In genomic region chr1:31739281-31739853, GRCh38 we compare ENCODE assay signal across 10 cellular contexts. TPM values are rescaled to one million over a fixed set of nuclear protein-coding genes. Genes with fewer than 3 reads are reported as not detected.
DNase-seq lines count a peak whose midpoint lies in the region; ATAC-seq and TF ChIP-seq lines count a peak whose summit lies in the region.
"Had no signal": no experiment of that assay in that cellular context is flagged by ENCODE, and none has a peak within 500 bp of the region (broad histone marks: within the 10 kb centered on the region; RNA-seq: fewer than 3 reads in every experiment).

No MANE protein-coding gene starts in this region.

- H3K9me3 ChIP-seq in vagina (no peaks in the 10 kb centered on the region), ascending aorta (no peaks in the 10 kb centered on the region)

- CTCF ChIA-PET in activated CD8-positive, alpha-beta memory T cell treated with anti-CD3 and anti-CD28 coated beads, Interleukin-2, amount 10 ng/mL, durations not matched to agents 7 days and 5 days (lab: Charles Lee), result interaction anchor here (0.8 to 1.4 kb wide), 2 partner anchors 28 to 50 kb away, joined by 3 read pairs; no protein-coding TSS in a partner anchor

- DNase-seq in NCI-H82 (lab: John Stamatoyannopoulos, UW), result peak; percentile 26
- DNase-seq in NCI-H82 treated with DMSO at 0.1 percent for 48 hours (lab: John Stamatoyannopoulos, UW; ENCODE audit: unreplicated experiment), result no peak
- peak; percentile 64 for DNase-seq in activated CD8-positive, alpha-beta memory T cell treated with anti-CD3 and anti-CD28 coated beads, Interleukin-2, amount 10 ng/mL, durations not matched to agents 7 days and 5 days
- DNase-seq in foreskin keratinocyte, result peak in 1 of 2 donors; percentile 69
- peak; percentile 38 for DNase-seq in stimulated activated naive CD4-positive, alpha-beta T cell treated with Interleukin-2 at 50 U/mL for 16 hours (lab: John Stamatoyannopoulos, UW)
- DNase-seq in vagina (ENCODE audit: extremely low spot score in 2 of 2), result no peak
- no peak for DNase-seq in AML-193 (lab: John Stamatoyannopoulos, UW)
- no peak for DNase-seq in ascending aorta (ENCODE audit: low spot score in 2 of 2)

- H3K27me3 Mint-ChIP-seq in activated CD8-positive, alpha-beta memory T cell treated with anti-CD3 and anti-CD28 coated beads, Interleukin-2, amount 10 ng/mL, durations not matched to agents 7 days and 5 days, result no peaks in the 10 kb centered on the region

- H3K4me3 ChIP-seq in vagina (no peak overlapping the region), ascending aorta (no peak overlapping the region)

- no peak for TF ChIP-seq POLR2A in vagina (IDR thresholded peaks at IDR 0.05)

- H3K27me3 ChIP-seq in foreskin keratinocyte (no peaks in the 10 kb centered on the region), vagina (no peaks in the 10 kb centered on the region), ascending aorta (no peaks in the 10 kb centered on the region)

- ATAC-seq in activated CD8-positive, alpha-beta memory T cell treated with anti-CD3 and anti-CD28 coated beads, Interleukin-2, amount 10 ng/mL, durations not matched to agents 7 days and 5 days, result peak; percentile 75
- peak; percentile 84 for ATAC-seq in foreskin keratinocyte

- H3K36me3 ChIP-seq in vagina (no peaks in the 10 kb centered on the region), ascending aorta (no peaks in the 10 kb centered on the region)

- peaks cover 11% of the 10 kb centered on the region for H3K4me1 Mint-ChIP-seq in activated CD8-positive, alpha-beta memory T cell treated with anti-CD3 and anti-CD28 coated beads, Interleukin-2, amount 10 ng/mL, durations not matched to agents 7 days and 5 days

- no peaks in the 10 kb centered on the region for H3K9me3 Mint-ChIP-seq in activated CD8-positive, alpha-beta memory T cell treated with anti-CD3 and anti-CD28 coated beads, Interleukin-2, amount 10 ng/mL, durations not matched to agents 7 days and 5 days (ENCODE audit: low read depth)

- intact Hi-C loops in vagina (cut with DNase I) (no loop called here), ascending aorta (cut with DNase I) (no loop called here)

- no peak for TF ChIP-seq CTCF in foreskin keratinocyte (conservative IDR thresholded peaks at IDR 0.05)
- no peak for TF ChIP-seq CTCF in vagina (IDR thresholded peaks at IDR 0.05)
- TF ChIP-seq CTCF in ascending aorta (IDR thresholded peaks at IDR 0.05), result no peak

- no peak overlapping the region for H3K4me3 Mint-ChIP-seq in activated CD8-positive, alpha-beta memory T cell treated with anti-CD3 and anti-CD28 coated beads, Interleukin-2, amount 10 ng/mL, durations not matched to agents 7 days and 5 days

- H3K36me3 Mint-ChIP-seq in activated CD8-positive, alpha-beta memory T cell treated with anti-CD3 and anti-CD28 coated beads, Interleukin-2, amount 10 ng/mL, durations not matched to agents 7 days and 5 days, result no peaks in the 10 kb centered on the region

- peak overlapping the region; percentile 57 for H3K27ac Mint-ChIP-seq in activated CD8-positive, alpha-beta memory T cell treated with anti-CD3 and anti-CD28 coated beads, Interleukin-2, amount 10 ng/mL, durations not matched to agents 7 days and 5 days

- H3K27ac ChIP-seq in foreskin keratinocyte (no peak overlapping the region), vagina (no peak overlapping the region), ascending aorta (no peak overlapping the region)
- H3K27ac ChIP-seq: parathyroid adenoma had no signal

- H3K4me1 ChIP-seq in foreskin keratinocyte (peaks cover 4% of the 10 kb centered on the region), vagina (peaks cover 6% of the 10 kb centered on the region), ascending aorta (no peaks in the 10 kb centered on the region)
- H3K4me1 ChIP-seq: parathyroid adenoma had no signal

RNA-seq across cellular contexts. Expression of gene ADGRB2, which starts 24.8 kb away (rescaled TPM):
- total RNA-seq in activated CD8-positive, alpha-beta memory T cell treated with anti-CD3 and anti-CD28 coated beads, Interleukin-2, amount 10 ng/mL, durations not matched to agents 7 days and 5 days, result 1 to 10 TPM in 1 of 2 experiments, under 1 TPM in 1; 0.07 to 1.3 TPM
- total RNA-seq in foreskin keratinocyte, result 2.5 and 2.8 TPM in 2 replicates
- 2.4 and 2.7 TPM in 2 replicates for polyA plus RNA-seq in foreskin keratinocyte
- total RNA-seq in vagina, result 3.9 TPM
- 1.9 TPM for total RNA-seq in ascending aorta

RNA-seq across cellular contexts. Expression of gene COL16A1, which starts 35.5 kb away (rescaled TPM):
- not detected for total RNA-seq in activated CD8-positive, alpha-beta memory T cell treated with anti-CD3 and anti-CD28 coated beads, Interleukin-2, amount 10 ng/mL, durations not matched to agents 7 days and 5 days
- total RNA-seq in foreskin keratinocyte (125 and 133 TPM in 2 replicates), vagina (82.3 TPM), ascending aorta (339 TPM)
- 74.3 and 80.3 TPM in 2 replicates for polyA plus RNA-seq in foreskin keratinocyte
- total RNA-seq: activated CD8-positive, alpha-beta memory T cell treated with anti-CD3 and anti-CD28 coated beads for 36 hours had no signal

Comparison
In these comparisons a context has a peak if more than half of its experiments do, and no peak if none do; other contexts are left out.
1. DNase-seq: peak in NCI-H82 (single experiment), activated CD8-positive, alpha-beta memory T cell treated with anti-CD3 and anti-CD28 coated beads, Interleukin-2, amount 10 ng/mL, durations not matched to agents 7 days and 5 days (single experiment) and stimulated activated naive CD4-positive, alpha-beta T cell treated with Interleukin-2 at 50 U/mL for 16 hours (single experiment); none in NCI-H82 treated with DMSO at 0.1 percent for 48 hours (single experiment), vagina (0 of 2), AML-193 (0 of 2) and ascending aorta (0 of 2).
2. RNA of gene COL16A1, which starts 35.5 kb away (total RNA-seq): 339 TPM in ascending aorta (single experiment), 125 to 133 TPM in foreskin keratinocyte and 82.3 TPM in vagina (single experiment); not detected in activated CD8-positive, alpha-beta memory T cell treated with anti-CD3 and anti-CD28 coated beads, Interleukin-2, amount 10 ng/mL, durations not matched to agents 7 days and 5 days; every median in the first group is over 10 times any median in the second.